In the genomic region with DNA sequence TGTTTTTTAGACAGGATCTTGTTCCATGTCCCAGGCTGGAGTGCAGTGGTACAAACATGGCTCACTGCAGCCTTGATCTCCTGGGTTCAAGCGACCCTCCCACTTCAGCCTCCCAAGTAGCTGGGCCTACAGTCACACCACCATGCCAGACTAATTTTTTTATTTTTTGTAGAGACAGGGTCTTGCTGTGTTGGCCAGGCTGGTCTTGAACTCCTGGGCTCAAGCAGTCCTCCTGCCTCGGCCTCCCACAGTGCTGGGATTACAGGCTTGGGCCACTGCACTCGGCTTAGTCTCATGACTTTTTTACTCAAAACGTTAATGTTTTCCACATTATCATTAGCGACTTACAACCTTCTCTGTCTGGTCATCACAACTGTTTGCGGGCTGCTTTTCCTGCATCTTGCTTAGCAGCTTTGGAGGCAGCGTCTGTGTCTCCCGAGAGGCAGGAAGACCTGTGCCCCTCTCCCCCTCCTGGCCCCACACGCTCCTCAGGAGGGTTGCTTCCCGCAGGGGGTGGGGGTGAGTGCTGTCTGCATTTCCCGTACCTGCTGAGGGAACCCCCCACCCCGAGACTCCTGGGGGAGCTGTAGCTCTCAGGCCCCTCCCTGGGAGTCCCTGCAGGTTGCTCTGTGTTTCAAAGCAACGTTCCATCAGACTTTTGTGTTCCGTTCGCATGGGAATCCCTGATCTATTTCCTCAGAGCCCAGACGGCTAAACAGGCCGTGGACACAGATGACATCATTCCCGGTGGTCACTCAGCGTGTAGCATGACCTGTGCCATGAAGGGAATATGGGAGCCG, we compare ENCODE assay signal across 1 cellular context.
TF ChIP-seq lines count a peak whose summit lies in the region.

No MANE protein-coding gene starts in this region.

TF ChIP-seq in H1, 55 proteins besides CTCF, POLR2A, EP300 and RAD21:
- peak; percentile 43; the same call in 1 of the 2 replicates for TF ChIP-seq JUND (IDR thresholded peaks at IDR 0.05; ENCODE audit: low read length)
- peak; percentile 54; the same call in 1 of the 2 replicates for TF ChIP-seq KDM1A (IDR thresholded peaks at IDR 0.05; ENCODE audit: borderline replicate concordance, low read length)
- no peak for TF ChIP-seq FOSL1 (IDR thresholded peaks at IDR 0.05; ENCODE audit: insufficient read depth, low read depth, low read length)
- TF ChIP-seq ZNF274 (IDR thresholded peaks at IDR 0.05; ENCODE audit: borderline replicate concordance, extremely low read depth, low read length): no peak
- no peak for TF ChIP-seq CBX5 (IDR thresholded peaks at IDR 0.05; ENCODE audit: low read depth, low read length)
